In genomic region chrX:43885617-43886016, GRCh38 we compare ENCODE assay signal across 11 cellular contexts.
"Had no signal": no experiment of that assay in that cellular context is flagged by ENCODE, and none has a peak within 500 bp of the region (broad histone marks: within the 10 kb centered on the region; RNA-seq: fewer than 3 reads in every experiment).

No MANE protein-coding gene starts in this region.

- H3K9me3 ChIP-seq: HAP-1 had no signal

- FAIRE-seq: H1, H54 had no signal

- H3K4me2 ChIP-seq: GM23338 had no signal

- H3K36me3 ChIP-seq: HAP-1 had no signal

- ATAC-seq: GM23338, HCT116 had no signal

- H3K9ac ChIP-seq: GM23248 had no signal

- DNase-seq: GM23248, GOT3, H7, H9, HCEC 1CT, HFFc6 had no signal

- H2AFZ ChIP-seq: GM23248, GM23338 had no signal

- H3K4me1 ChIP-seq: HAP-1 had no signal

- H3K27ac ChIP-seq: GM23248 had no signal

- H3K4me3 ChIP-seq: GM23248, GM23338, HAP-1 had no signal
